ENCODE assay signal across 32 cellular contexts in the genomic region with DNA sequence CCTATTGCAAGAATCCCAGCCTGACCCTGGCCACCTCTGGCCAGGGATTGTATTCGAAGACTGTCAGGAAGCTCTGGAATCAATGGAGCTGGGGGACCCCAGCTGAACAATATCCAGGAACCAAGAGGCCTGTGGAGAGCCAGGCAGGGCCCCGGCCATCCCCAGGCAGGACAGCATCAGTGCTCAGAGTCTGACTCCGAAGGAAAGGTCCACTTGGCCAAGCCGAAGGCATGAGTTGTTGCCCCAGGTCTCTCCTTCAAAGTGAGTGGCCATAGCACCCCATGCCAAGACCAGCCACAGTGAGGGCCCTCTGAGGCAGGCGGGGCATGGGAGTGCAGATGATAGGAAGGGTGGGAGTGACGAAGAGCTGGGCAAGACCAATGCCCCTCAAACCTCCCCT.
"Had no signal": no experiment of that assay in that cellular context is flagged by ENCODE, and none has a peak within 500 bp of the region (broad histone marks: within the 10 kb centered on the region; RNA-seq: fewer than 3 reads in every experiment).

No MANE protein-coding gene starts in this region.

- H3K9me3 ChIP-seq: ascending aorta, breast epithelium had no signal

- H3K4me3 ChIP-seq: ascending aorta, breast epithelium, cardiac muscle cell, coronary artery, dorsolateral prefrontal cortex had no signal

- H3K27ac ChIP-seq: ascending aorta, breast epithelium, cardiac muscle cell, coronary artery, dorsolateral prefrontal cortex had no signal

- H3K27me3 ChIP-seq: ascending aorta, breast epithelium, cardiac muscle cell, dorsolateral prefrontal cortex had no signal

- H3K9me3 Mint-ChIP-seq: activated CD4-positive, alpha-beta memory T cell treated with anti-CD3 and anti-CD28 coated beads for 36 hours; activated CD4-positive, alpha-beta T cell treated with anti-CD3 and anti-CD28 coated beads, Interleukin-2, amount 10 ng/mL, durations not matched to agents 24 days and 14 days; activated naive CD4-positive, alpha-beta T cell treated with anti-CD3 and anti-CD28 coated beads, Interleukin-2, amount 50 U/mL, for 72 hours; activated naive CD8-positive, alpha-beta T cell treated with anti-CD3 and anti-CD28 coated beads, Interleukin-2, amount 10 ng/mL, durations not matched to agents 7 days and 5 days; activated T-helper 1 cell treated with anti-CD3 and anti-CD28 coated beads, Interleukin-12 subunit alpha, Interleukin-12 subunit beta, Interleukin-2, Interleukin-4 antibody, amounts not matched to agents 30 ng/mL and 10 ng/mL and 1 ng/mL, durations not matched to agents 14 hours and 24 hours and 36 hours; brain; central memory CD8-positive, alpha-beta T cell; dendritic cell treated with granulocyte-macrophage colony-stimulating factor and Interleukin-4, amounts not matched to agents 40 ng/mL and 50 ng/mL, for 4 days; endodermal cell; T-helper 2 cell treated with Interferon-gamma antibody and Interleukin-4, amounts not matched to agents 5 μg/mL and 100 μg/mL, for 36 hours had no signal

- ATAC-seq: activated CD4-positive, alpha-beta T cell treated with anti-CD3 and anti-CD28 coated beads for 36 hours; activated CD8-positive, alpha-beta memory T cell treated with anti-CD3 and anti-CD28 coated beads, Interleukin-2, amount 10 ng/mL, durations not matched to agents 7 days and 5 days; activated CD8-positive, alpha-beta T cell treated with anti-CD3 and anti-CD28 coated beads, Interleukin-2, amount 10 ng/mL, durations not matched to agents 7 days and 5 days; activated naive CD4-positive, alpha-beta T cell treated with anti-CD3 and anti-CD28 coated beads, Interleukin-2, amount 50 U/mL, for 72 hours; esophagus mucosa; T-helper 17 cell had no signal

- H3K4me1 ChIP-seq: ascending aorta, breast epithelium had no signal

- H3K27ac Mint-ChIP-seq: activated CD4-positive, alpha-beta memory T cell treated with anti-CD3 and anti-CD28 coated beads for 36 hours; activated CD4-positive, alpha-beta T cell treated with anti-CD3 and anti-CD28 coated beads for 36 hours; activated CD4-positive, alpha-beta T cell treated with anti-CD3 and anti-CD28 coated beads, Interleukin-2, amount 10 ng/mL, durations not matched to agents 24 days and 14 days; activated CD8-positive, alpha-beta memory T cell treated with anti-CD3 and anti-CD28 coated beads, Interleukin-2, amount 10 ng/mL, durations not matched to agents 7 days and 5 days; activated CD8-positive, alpha-beta T cell treated with anti-CD3 and anti-CD28 coated beads, Interleukin-2, amount 10 ng/mL, durations not matched to agents 7 days and 5 days; activated naive CD4-positive, alpha-beta T cell treated with anti-CD3 and anti-CD28 coated beads, Interleukin-2, amount 10 ng/mL, durations not matched to agents 7 days and 5 days; activated naive CD4-positive, alpha-beta T cell treated with anti-CD3 and anti-CD28 coated beads, Interleukin-2, amount 50 U/mL, for 72 hours; activated naive CD8-positive, alpha-beta T cell treated with anti-CD3 and anti-CD28 coated beads, Interleukin-2, amount 10 ng/mL, durations not matched to agents 7 days and 5 days; activated T-helper 1 cell treated with anti-CD3 and anti-CD28 coated beads, Interleukin-12 subunit alpha, Interleukin-12 subunit beta, Interleukin-2, Interleukin-4 antibody, amounts not matched to agents 30 ng/mL and 10 ng/mL and 1 ng/mL, durations not matched to agents 14 hours and 24 hours and 36 hours; brain; dendritic cell treated with granulocyte-macrophage colony-stimulating factor and Interleukin-4, amounts not matched to agents 40 ng/mL and 50 ng/mL, for 4 days; T-helper 17 cell; T-helper 2 cell treated with Interferon-gamma antibody and Interleukin-4, amounts not matched to agents 5 μg/mL and 100 μg/mL, for 36 hours had no signal

- H3K36me3 Mint-ChIP-seq: activated CD4-positive, alpha-beta memory T cell treated with anti-CD3 and anti-CD28 coated beads for 36 hours; activated CD8-positive, alpha-beta memory T cell treated with anti-CD3 and anti-CD28 coated beads, Interleukin-2, amount 10 ng/mL, durations not matched to agents 7 days and 5 days; activated naive CD4-positive, alpha-beta T cell treated with anti-CD3 and anti-CD28 coated beads, Interleukin-2, amount 10 ng/mL, durations not matched to agents 7 days and 5 days; activated naive CD4-positive, alpha-beta T cell treated with anti-CD3 and anti-CD28 coated beads, Interleukin-2, amount 50 U/mL, for 72 hours; activated naive CD8-positive, alpha-beta T cell treated with anti-CD3 and anti-CD28 coated beads, Interleukin-2, amount 10 ng/mL, durations not matched to agents 7 days and 5 days had no signal

- H3K27me3 Mint-ChIP-seq: activated CD4-positive, alpha-beta memory T cell treated with anti-CD3 and anti-CD28 coated beads for 36 hours; activated CD4-positive, alpha-beta T cell treated with anti-CD3 and anti-CD28 coated beads, Interleukin-2, amount 10 ng/mL, durations not matched to agents 24 days and 14 days; activated CD8-positive, alpha-beta memory T cell treated with anti-CD3 and anti-CD28 coated beads, Interleukin-2, amount 10 ng/mL, durations not matched to agents 7 days and 5 days; activated naive CD4-positive, alpha-beta T cell treated with anti-CD3 and anti-CD28 coated beads, Interleukin-2, amount 10 ng/mL, durations not matched to agents 7 days and 5 days; activated naive CD8-positive, alpha-beta T cell treated with anti-CD3 and anti-CD28 coated beads, Interleukin-2, amount 10 ng/mL, durations not matched to agents 7 days and 5 days; brain; central memory CD8-positive, alpha-beta T cell; dendritic cell treated with granulocyte-macrophage colony-stimulating factor and Interleukin-4, amounts not matched to agents 40 ng/mL and 50 ng/mL, for 4 days; T-helper 17 cell had no signal

- DNase-seq: activated CD4-positive, alpha-beta memory T cell treated with anti-CD3 and anti-CD28 coated beads for 36 hours; activated CD4-positive, alpha-beta T cell treated with anti-CD3 and anti-CD28 coated beads for 36 hours; activated CD4-positive, alpha-beta T cell treated with anti-CD3 and anti-CD28 coated beads, Interleukin-2, amount 10 ng/mL, durations not matched to agents 24 days and 14 days; activated CD4-positive, CD25-positive, alpha-beta regulatory T cell; activated CD4-positive, CD25-positive, alpha-beta regulatory T cell treated with anti-CD3 and anti-CD28 coated beads, Interleukin-2, amount 50 U/mL, for 72 hours; activated CD8-positive, alpha-beta memory T cell treated with anti-CD3 and anti-CD28 coated beads, Interleukin-2, amount 10 ng/mL, durations not matched to agents 7 days and 5 days; activated CD8-positive, alpha-beta memory T cell treated with anti-CD3 and anti-CD28 coated beads, Interleukin-2, amount 50 U/mL, for 4 hours; activated CD8-positive, alpha-beta T cell treated with anti-CD3 and anti-CD28 coated beads, Interleukin-2, amount 10 ng/mL, durations not matched to agents 7 days and 5 days; activated gamma-delta T cell; activated naive CD4-positive, alpha-beta T cell; activated naive CD4-positive, alpha-beta T cell treated with anti-CD3 and anti-CD28 coated beads, Interleukin-2, amount 10 ng/mL, durations not matched to agents 7 days and 5 days; activated naive CD8-positive, alpha-beta T cell treated with anti-CD3 and anti-CD28 coated beads, Interleukin-2, amount 10 ng/mL, durations not matched to agents 7 days and 5 days; activated T-cell treated with anti-CD3 and anti-CD28 coated beads, Interleukin-2, amount 50 U/mL, for 1 hour; activated T-cell treated with anti-CD3 and anti-CD28 coated beads, Interleukin-2, amount 50 U/mL, for 48 hours; dorsolateral prefrontal cortex; effector memory CD4-positive, alpha-beta T cell; endodermal cell; foreskin fibroblast; T-helper 1 cell; T-helper 17 cell; T1000 had no signal

- H3K4me3 Mint-ChIP-seq: activated CD4-positive, alpha-beta memory T cell treated with anti-CD3 and anti-CD28 coated beads for 36 hours; activated CD4-positive, alpha-beta T cell treated with anti-CD3 and anti-CD28 coated beads for 36 hours; activated CD4-positive, alpha-beta T cell treated with anti-CD3 and anti-CD28 coated beads, Interleukin-2, amount 10 ng/mL, durations not matched to agents 24 days and 14 days; activated CD8-positive, alpha-beta memory T cell treated with anti-CD3 and anti-CD28 coated beads, Interleukin-2, amount 10 ng/mL, durations not matched to agents 7 days and 5 days; activated CD8-positive, alpha-beta T cell treated with anti-CD3 and anti-CD28 coated beads, Interleukin-2, amount 10 ng/mL, durations not matched to agents 7 days and 5 days; activated naive CD4-positive, alpha-beta T cell treated with anti-CD3 and anti-CD28 coated beads, Interleukin-2, amount 10 ng/mL, durations not matched to agents 7 days and 5 days; activated naive CD8-positive, alpha-beta T cell treated with anti-CD3 and anti-CD28 coated beads, Interleukin-2, amount 10 ng/mL, durations not matched to agents 7 days and 5 days; activated T-helper 1 cell treated with anti-CD3 and anti-CD28 coated beads, Interleukin-12 subunit alpha, Interleukin-12 subunit beta, Interleukin-2, Interleukin-4 antibody, amounts not matched to agents 30 ng/mL and 10 ng/mL and 1 ng/mL, durations not matched to agents 14 hours and 24 hours and 36 hours; brain; central memory CD8-positive, alpha-beta T cell; dendritic cell treated with granulocyte-macrophage colony-stimulating factor and Interleukin-4, amounts not matched to agents 40 ng/mL and 50 ng/mL, for 4 days; endodermal cell; T-helper 17 cell; T-helper 2 cell treated with Interferon-gamma antibody and Interleukin-4, amounts not matched to agents 5 μg/mL and 100 μg/mL, for 36 hours had no signal

- H3K36me3 ChIP-seq: ascending aorta, breast epithelium, cardiac muscle cell had no signal

- H3K4me1 Mint-ChIP-seq: activated CD4-positive, alpha-beta T cell treated with anti-CD3 and anti-CD28 coated beads for 36 hours; activated CD4-positive, alpha-beta T cell treated with anti-CD3 and anti-CD28 coated beads, Interleukin-2, amount 10 ng/mL, durations not matched to agents 24 days and 14 days; activated CD8-positive, alpha-beta memory T cell treated with anti-CD3 and anti-CD28 coated beads, Interleukin-2, amount 10 ng/mL, durations not matched to agents 7 days and 5 days; activated naive CD4-positive, alpha-beta T cell treated with anti-CD3 and anti-CD28 coated beads, Interleukin-2, amount 10 ng/mL, durations not matched to agents 7 days and 5 days; activated naive CD8-positive, alpha-beta T cell treated with anti-CD3 and anti-CD28 coated beads, Interleukin-2, amount 10 ng/mL, durations not matched to agents 7 days and 5 days; central memory CD8-positive, alpha-beta T cell; T-helper 17 cell had no signal
